In the genomic region with DNA sequence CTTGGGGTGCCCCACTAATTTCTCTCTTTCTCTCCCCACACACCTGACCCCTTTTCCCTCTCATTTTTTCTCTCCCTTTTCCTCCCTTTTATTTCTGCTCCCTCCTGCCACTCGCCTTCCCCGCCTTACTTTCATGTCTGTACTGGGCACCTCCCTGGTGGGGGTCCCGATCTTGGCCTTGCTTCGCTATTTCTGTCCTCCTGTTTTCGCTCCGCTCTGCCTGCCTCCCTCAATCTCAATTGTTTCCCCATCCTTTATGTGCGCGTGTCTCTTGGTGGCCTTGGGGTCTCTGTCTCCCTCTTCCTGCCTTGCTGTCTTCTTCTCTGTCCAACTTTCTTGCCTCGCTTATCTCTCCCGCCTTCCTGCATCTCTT, we compare ENCODE assay signal across 1 cellular context.
TF ChIP-seq lines count a peak whose summit lies in the region.

No MANE protein-coding gene starts in this region.

TF ChIP-seq in HCT116, 20 proteins besides CTCF, POLR2A, EP300 and RAD21:
- no peak for TF ChIP-seq FOSL1 (IDR thresholded peaks at IDR 0.05; ENCODE audit: low read depth)
